Comparison of ENCODE assay signal across 29 cellular contexts in the genomic region with DNA sequence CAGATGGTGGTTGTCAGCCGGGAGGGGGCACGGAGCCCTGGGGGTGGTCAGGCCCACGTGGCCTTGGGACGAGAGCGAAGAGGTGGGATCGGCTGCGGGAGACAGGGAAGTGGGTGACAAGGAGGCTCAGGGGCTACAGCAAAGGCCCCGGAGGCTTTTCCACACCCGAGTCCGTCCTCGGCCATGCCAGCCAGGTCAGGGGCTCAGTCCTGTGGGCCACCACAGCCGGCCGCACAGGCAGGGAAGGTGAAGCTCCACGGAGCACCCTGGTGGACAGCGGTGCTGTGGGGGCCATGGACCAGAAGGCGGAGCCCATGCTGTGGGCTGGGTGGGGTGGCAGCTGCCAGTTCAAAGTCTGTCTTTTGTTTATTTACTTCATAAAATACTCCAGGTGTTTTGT. TPM values are rescaled to one million over a fixed set of nuclear protein-coding genes. Genes with fewer than 3 reads are reported as not detected.
DNase-seq lines count a peak whose midpoint lies in the region; ATAC-seq and TF ChIP-seq lines count a peak whose summit lies in the region.
"Had no signal": no experiment of that assay in that cellular context is flagged by ENCODE, and none has a peak within 500 bp of the region (broad histone marks: within the 10 kb centered on the region; RNA-seq: fewer than 3 reads in every experiment).

No MANE protein-coding gene starts in this region.

- intact Hi-C loops in left ventricle myocardium superior (cut with micrococcal nuclease), result no loop called here
- intact Hi-C loops in colonic mucosa (cut with DNase I), result no loop called here
- intact Hi-C loops in mucosa of descending colon (cut with DNase I, micrococcal nuclease), result no loop called here
- intact Hi-C loops in testis (cut with DNase I; ENCODE audit: low total_unique reads), result no loop called here

- H3K36me3 ChIP-seq in cardiac muscle cell (no peaks in the 10 kb centered on the region), colonic mucosa (no peaks in the 10 kb centered on the region), mucosa of descending colon (ENCODE audit: low read depth) (no peaks in the 10 kb centered on the region), testis (ENCODE audit: low read depth, missing control alignments) (no peaks in the 10 kb centered on the region)

- 51 to 70% methylated on average over 16 of the region's 16 CpGs for WGBS in testis, 2 donors

- H3K9me3 ChIP-seq in cardiac muscle cell (ENCODE audit: low read depth), result no peaks in the 10 kb centered on the region
- no peaks in the 10 kb centered on the region for H3K9me3 ChIP-seq in colonic mucosa
- H3K9me3 ChIP-seq in mucosa of descending colon, result no peaks in the 10 kb centered on the region
- no peaks in the 10 kb centered on the region for H3K9me3 ChIP-seq in testis
- H3K9me3 ChIP-seq: ascending aorta, lower lobe of right lung, neutrophil, psoas muscle had no signal

- no peak for TF ChIP-seq POLR2A in testis (IDR thresholded peaks at IDR 0.05)

- ATAC-seq in left ventricle myocardium superior, result no peak
- ATAC-seq in mucosa of descending colon, result peak; percentile 85
- ATAC-seq in GM18868 (IDR thresholded peaks at IDR 0.05; ENCODE audit: unreplicated experiment), result no peak
- ATAC-seq: activated CD4-positive, CD25-positive, alpha-beta regulatory T cell treated with anti-CD3 and anti-CD28 coated beads, Interleukin-2, amount 50 U/mL, for 24 hours had no signal

- DNase-seq in cardiac muscle cell (ENCODE audit: low read depth in 1 of 2, low spot score in 1 of 2) (no peak), left ventricle myocardium superior (no peak), colonic mucosa (peak; percentile 76), mucosa of descending colon (peak; percentile 73 to 76 (median 74)), testis (no peak), HuH-7 (ENCODE audit: low spot score) (no peak)
- no peak for DNase-seq in activated CD4-positive, alpha-beta T cell treated with anti-CD3 and anti-CD28 coated beads, Interleukin-2, amount 50 U/mL, for 4 hours
- DNase-seq: activated CD4-positive, alpha-beta memory T cell treated with anti-CD3 and anti-CD28 coated beads for 36 hours; activated CD8-positive, alpha-beta memory T cell treated with anti-CD3 and anti-CD28 coated beads, Interleukin-2, amount 50 U/mL, for 4 hours; CD4-positive, CD25-positive, alpha-beta regulatory T cell; central memory CD4-positive, alpha-beta T cell; dermis blood vessel endothelial cell; DMS 273 treated with DMSO at 0.1 percent for 48 hours; EL; HFFc6; Karpas-422; lower lobe of right lung; NCI-H146; NCI-H2107; NCI-H446; NCI-H82; psoas muscle; RPMI8226 had no signal

- no peak overlapping the region for H3K4me3 ChIP-seq in cardiac muscle cell
- H3K4me3 ChIP-seq in colonic mucosa, result no peak overlapping the region
- no peak overlapping the region for H3K4me3 ChIP-seq in mucosa of descending colon
- no peak overlapping the region for H3K4me3 ChIP-seq in testis
- H3K4me3 ChIP-seq: ascending aorta, lower lobe of right lung, psoas muscle, SK-N-MC, smooth muscle cell had no signal

- H3K27me3 ChIP-seq in cardiac muscle cell (no peaks in the 10 kb centered on the region), colonic mucosa (no peaks in the 10 kb centered on the region), testis (no peaks in the 10 kb centered on the region)
- H3K27me3 ChIP-seq: ascending aorta, neutrophil had no signal

- TF ChIP-seq CTCF in cardiac muscle cell (IDR thresholded peaks at IDR 0.05; ENCODE audit: low read depth, low read length) (no peak), colonic mucosa (IDR thresholded peaks at IDR 0.05) (no peak), mucosa of descending colon (IDR thresholded peaks at IDR 0.05) (no peak), testis (IDR thresholded peaks at IDR 0.05) (no peak)

- peak overlapping the region; percentile 30 for H3K27ac ChIP-seq in cardiac muscle cell
- peak overlapping the region; percentile 22 for H3K27ac ChIP-seq in colonic mucosa
- H3K27ac ChIP-seq in testis, result peak overlapping the region; percentile 11 to 59
- H3K27ac ChIP-seq: ascending aorta, neutrophil, psoas muscle had no signal

- H3K4me1 ChIP-seq in cardiac muscle cell (ENCODE audit: low read depth) (no peaks in the 10 kb centered on the region), colonic mucosa (peaks cover 8% of the 10 kb centered on the region), mucosa of descending colon (ENCODE audit: low read depth) (peaks cover 12% of the 10 kb centered on the region), testis (peaks cover 48% of the 10 kb centered on the region)
- H3K4me1 ChIP-seq: ascending aorta, psoas muscle had no signal

- H3K9ac ChIP-seq in colonic mucosa (ENCODE audit: low read depth in 2 of 2, low read length in 2 of 2), result peak overlapping the region in 1 of 2 donors; percentile 24

RNA-seq across cellular contexts. Expression of a gene that starts 18.5 kb away (rescaled TPM):
- total RNA-seq in cardiac muscle cell (59.6 and 118 TPM in 2 replicates), left ventricle myocardium superior (20.9 TPM), colonic mucosa (10 to 100 TPM; 50.8 to 53.2 TPM), mucosa of descending colon (10 to 100 TPM; 45.5 to 66.9 (median 56.7) TPM), testis (10 to 100 TPM; 84.2 to 84.8 TPM)
- polyA plus RNA-seq in cardiac muscle cell (28.1 and 32.8 TPM in 2 replicates), testis (ENCODE audit: insufficient read depth, low read depth, low replicate concordance) (37.3 TPM)

RNA-seq across cellular contexts. Expression of a gene that starts 35.2 kb away (rescaled TPM):
- total RNA-seq in cardiac muscle cell (0.42 and 1.9 TPM in 2 replicates), left ventricle myocardium superior (12.6 TPM), colonic mucosa (1 to 10 TPM; 7.1 to 8.4 TPM), mucosa of descending colon (10 to 100 TPM in 2 of 3 donors, 1 to 10 TPM in 1; 9.9 to 14.1 (median 11.5) TPM), testis (10 to 100 TPM in 1 of 2 donors, 1 to 10 TPM in 1; 7.3 to 10.1 TPM)
- polyA plus RNA-seq in cardiac muscle cell (0.47 and 2.3 TPM in 2 replicates), testis (ENCODE audit: insufficient read depth, low read depth, low replicate concordance) (23.5 TPM)

RNA-seq across cellular contexts. Expression of a gene that starts 49.8 kb away (rescaled TPM):
- 27.3 and 40.5 TPM in 2 replicates for total RNA-seq in cardiac muscle cell
- 33.8 and 42.7 TPM in 2 replicates for polyA plus RNA-seq in cardiac muscle cell
- total RNA-seq in left ventricle myocardium superior, result 2.7 TPM
- 10 to 100 TPM; 17.3 to 53.6 TPM for total RNA-seq in colonic mucosa
- 10 to 100 TPM; 26.1 to 52.5 (median 50.7) TPM for total RNA-seq in mucosa of descending colon
- 10 to 100 TPM; 34.2 to 45.0 TPM for total RNA-seq in testis
- polyA plus RNA-seq in testis (ENCODE audit: insufficient read depth, low read depth, low replicate concordance), result 33.9 TPM

RNA-seq across cellular contexts. Expression of a gene that starts 50.1 kb away (rescaled TPM):
- total RNA-seq in cardiac muscle cell (177 and 254 TPM in 2 replicates), left ventricle myocardium superior (1,128 TPM), colonic mucosa (100 to 1,000 TPM; 416 to 553 TPM), mucosa of descending colon (100 to 1,000 TPM; 330 to 467 (median 399) TPM), testis (100 to 1,000 TPM; 123 to 139 TPM)
- polyA plus RNA-seq in cardiac muscle cell (1,150 and 1,438 TPM in 2 replicates), testis (ENCODE audit: insufficient read depth, low read depth, low replicate concordance) (299 TPM)
- total RNA-seq: ascending aorta had no signal

Comparison
In these comparisons a context has a peak if more than half of its experiments do, and no peak if none do; other contexts are left out.
1. DNase-seq: peak in colonic mucosa (single experiment) and mucosa of descending colon (3 of 3); none in cardiac muscle cell (0 of 2), left ventricle myocardium superior (single experiment), testis (single experiment), HuH-7 (single experiment) and activated CD4-positive, alpha-beta T cell treated with anti-CD3 and anti-CD28 coated beads, Interleukin-2, amount 50 U/mL, for 4 hours (0 of 2).
2. Peak in every context shown above with its lines, with median percentiles within 50 percentile points of each other: H3K27ac ChIP-seq.